ENCODE assay signal across 29 cellular contexts in the genomic region with DNA sequence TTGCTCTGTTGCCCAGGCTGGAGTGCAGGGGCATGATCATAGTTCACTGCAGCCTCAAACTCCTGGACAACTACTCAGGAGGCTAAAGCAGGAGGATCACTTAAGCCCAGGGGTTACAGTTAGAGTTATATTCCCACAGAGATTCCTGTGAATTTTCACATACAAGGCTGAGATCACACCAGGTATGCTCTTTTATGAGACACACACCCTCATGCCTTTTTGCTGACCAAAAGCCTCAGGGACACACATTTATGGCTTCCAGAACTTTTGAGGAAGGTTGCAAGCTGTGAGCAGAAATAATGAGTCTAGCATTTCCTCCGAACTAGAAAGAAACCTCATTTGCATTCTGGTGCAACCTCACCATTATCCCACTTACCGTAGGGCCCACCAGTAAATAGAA.
"Had no signal": no experiment of that assay in that cellular context is flagged by ENCODE, and none has a peak within 500 bp of the region (broad histone marks: within the 10 kb centered on the region; RNA-seq: fewer than 3 reads in every experiment).

No MANE protein-coding gene starts in this region.

- H3K27ac ChIP-seq: neutrophil, pancreas, prostate gland, right lobe of liver, sigmoid colon, stomach, thoracic aorta, thyroid gland, tibial nerve, upper lobe of right lung, uterus had no signal

- H3K9me3 ChIP-seq: neutrophil, pancreas, prostate gland, right lobe of liver, sigmoid colon, thyroid gland, upper lobe of right lung, uterus had no signal

- H3K9me3 Mint-ChIP-seq: naive thymus-derived CD8-positive, alpha-beta T cell; natural killer cell treated with Interleukin-12 subunit alpha and Interleukin-12 subunit beta and Interleukin-15 and Interleukin-18, amount 100 ng/mL, for 72 hours; neural crest cell; stimulated activated effector memory CD8-positive, alpha-beta T cell treated with anti-CD3 and anti-CD28 coated beads, Interleukin-12 subunit alpha, Interleukin-12 subunit beta, amount 100 ng/mL, for 72 hours; stimulated activated naive CD8-positive, alpha-beta T cell treated with anti-CD3 and anti-CD28 coated beads, Interleukin-15, Interleukin-2, amounts not matched to agents 100 ng/mL and 50 ng/mL, for 24 hours; type B pancreatic cell had no signal

- H3K27me3 ChIP-seq: neutrophil, pancreas, right lobe of liver, sigmoid colon, thyroid gland, tibial nerve, upper lobe of right lung, uterus had no signal

- H3K4me1 Mint-ChIP-seq: naive B cell; nephron progenitor cell; neural crest cell; stimulated activated effector memory CD8-positive, alpha-beta T cell treated with anti-CD3 and anti-CD28 coated beads, Interleukin-12 subunit alpha, Interleukin-12 subunit beta, amount 100 ng/mL, for 72 hours had no signal

- DNase-seq: naive B cell; naive thymus-derived CD8-positive, alpha-beta T cell; nephron progenitor cell; nucleus accumbens; pancreas; retina; right cardiac atrium; right lobe of liver; sigmoid colon; small intestine; stimulated activated CD4-positive, alpha-beta T cell treated with anti-CD3 and anti-CD28 coated beads, Interleukin-15, amount 100 ng/mL, for 24 hours; stimulated activated CD4-positive, alpha-beta T cell treated with anti-CD3 and anti-CD28 coated beads, Interleukin-2, amount 100 ng/mL, for 24 hours; stimulated activated CD4-positive, alpha-beta T cell treated with anti-CD3 and anti-CD28 coated beads, Interleukin-2, amount 100 ng/mL, for 48 hours; stimulated activated CD4-positive, alpha-beta T cell treated with anti-CD3 and anti-CD28 coated beads, Interleukin-4, amount 100 ng/mL, for 24 hours; stimulated activated naive B cell treated with anti-CD40 and anti-IgM and Interleukin-4, amounts not matched to agents 10 μg/mL and 1 μg/mL and 100 μg/mL, for 72 hours; stimulated activated naive CD4-positive, alpha-beta T cell treated with Interleukin-2 at 50 U/mL for 16 hours; stomach; upper lobe of right lung; uterus had no signal

- H3K4me1 ChIP-seq: pancreas, prostate gland, right lobe of liver, sigmoid colon, stomach, thyroid gland, tibial nerve, upper lobe of right lung, uterus had no signal

- H3K36me3 Mint-ChIP-seq: natural killer cell treated with Interleukin-12 subunit alpha and Interleukin-12 subunit beta and Interleukin-15 and Interleukin-18, amount 100 ng/mL, for 72 hours; stimulated activated effector memory CD8-positive, alpha-beta T cell treated with anti-CD3 and anti-CD28 coated beads, Interleukin-12 subunit alpha, Interleukin-12 subunit beta, amount 100 ng/mL, for 72 hours; type B pancreatic cell had no signal

- H3K27ac Mint-ChIP-seq: naive thymus-derived CD8-positive, alpha-beta T cell; natural killer cell treated with Interleukin-12 subunit alpha and Interleukin-12 subunit beta and Interleukin-15 and Interleukin-18, amount 100 ng/mL, for 72 hours; nephron progenitor cell; stimulated activated effector memory CD8-positive, alpha-beta T cell treated with anti-CD3 and anti-CD28 coated beads, Interleukin-12 subunit alpha, Interleukin-12 subunit beta, amount 100 ng/mL, for 72 hours; stimulated activated naive B cell treated with anti-CD40 and anti-IgM and Interleukin-4, amounts not matched to agents 10 μg/mL and 1 μg/mL and 100 μg/mL, for 72 hours; stimulated activated naive CD8-positive, alpha-beta T cell treated with anti-CD3 and anti-CD28 coated beads, Interleukin-15, Interleukin-2, amounts not matched to agents 100 ng/mL and 50 ng/mL, for 24 hours; type B pancreatic cell had no signal

- H3K4me3 ChIP-seq: pancreas, prostate gland, right lobe of liver, sigmoid colon, stomach, thoracic aorta, thyroid gland, tibial nerve, upper lobe of right lung, uterus had no signal

- H3K36me3 ChIP-seq: neutrophil, pancreas, prostate gland, right lobe of liver, sigmoid colon, stomach, thoracic aorta, thyroid gland, tibial nerve, upper lobe of right lung, uterus had no signal

- ATAC-seq: naive thymus-derived CD8-positive, alpha-beta T cell; natural killer cell treated with Interleukin-12 subunit alpha and Interleukin-12 subunit beta and Interleukin-15 and Interleukin-18, amount 100 ng/mL, for 72 hours; pancreas; right cardiac atrium; right lobe of liver; stimulated activated effector memory CD8-positive, alpha-beta T cell treated with anti-CD3 and anti-CD28 coated beads, Interleukin-12 subunit alpha, Interleukin-12 subunit beta, amount 100 ng/mL, for 72 hours; upper lobe of right lung had no signal

- H3K27me3 Mint-ChIP-seq: stimulated activated naive B cell treated with anti-CD40 and anti-IgM and Interleukin-4, amounts not matched to agents 10 μg/mL and 1 μg/mL and 100 μg/mL, for 72 hours; stimulated activated naive CD8-positive, alpha-beta T cell treated with anti-CD3 and anti-CD28 coated beads, Interleukin-15, Interleukin-2, amounts not matched to agents 100 ng/mL and 50 ng/mL, for 24 hours; type B pancreatic cell had no signal

- H3K4me3 Mint-ChIP-seq: naive B cell; naive thymus-derived CD8-positive, alpha-beta T cell; natural killer cell treated with Interleukin-12 subunit alpha and Interleukin-12 subunit beta and Interleukin-15 and Interleukin-18, amount 100 ng/mL, for 72 hours; nephron progenitor cell; neural crest cell; stimulated activated effector memory CD8-positive, alpha-beta T cell treated with anti-CD3 and anti-CD28 coated beads, Interleukin-12 subunit alpha, Interleukin-12 subunit beta, amount 100 ng/mL, for 72 hours; stimulated activated naive B cell treated with anti-CD40 and anti-IgM and Interleukin-4, amounts not matched to agents 10 μg/mL and 1 μg/mL and 100 μg/mL, for 72 hours; stimulated activated naive CD8-positive, alpha-beta T cell treated with anti-CD3 and anti-CD28 coated beads, Interleukin-15, Interleukin-2, amounts not matched to agents 100 ng/mL and 50 ng/mL, for 24 hours; type B pancreatic cell had no signal
